In genomic region chr1:41672173-41672572, GRCh38 we compare ENCODE assay signal across 10 cellular contexts.
A peak's percentile ranks its signal among the peaks of the same experiment; 100 is the strongest.
DNase-seq lines count a peak whose midpoint lies in the region; ATAC-seq and TF ChIP-seq lines count a peak whose summit lies in the region.
"Had no signal": no experiment of that assay in that cellular context is flagged by ENCODE, and none has a peak within 500 bp of the region (broad histone marks: within the 10 kb centered on the region; RNA-seq: fewer than 3 reads in every experiment).

No MANE protein-coding gene starts in this region.

- H3F3A ChIP-seq in smooth muscle cell (ENCODE audit: low read depth), result no peaks in the 10 kb centered on the region

- peak overlapping the region; percentile 99 for H3K27ac Mint-ChIP-seq in T-helper 1 cell treated with Interleukin-12 subunit alpha and Interleukin-12 subunit beta and Interleukin-4 antibody, amounts not matched to agents 30 μg/mL and 1 μg/mL, for 36 hours
- peak overlapping the region; percentile 95 for H3K27ac Mint-ChIP-seq in T-helper 17 cell

- H3K36me3 Mint-ChIP-seq in T-helper 1 cell treated with Interleukin-12 subunit alpha and Interleukin-12 subunit beta and Interleukin-4 antibody, amounts not matched to agents 30 μg/mL and 1 μg/mL, for 36 hours (ENCODE audit: low read depth), result peaks cover 9% of the 10 kb centered on the region
- no peaks in the 10 kb centered on the region for H3K36me3 Mint-ChIP-seq in T-helper 17 cell (ENCODE audit: low read depth)

- H3K4me3 Mint-ChIP-seq in T-helper 1 cell treated with Interleukin-12 subunit alpha and Interleukin-12 subunit beta and Interleukin-4 antibody, amounts not matched to agents 30 μg/mL and 1 μg/mL, for 36 hours, result peak overlapping the region; percentile 75
- H3K4me3 Mint-ChIP-seq in T-helper 17 cell, result peak overlapping the region; percentile 74

- H3K27me3 Mint-ChIP-seq in T-helper 1 cell treated with Interleukin-12 subunit alpha and Interleukin-12 subunit beta and Interleukin-4 antibody, amounts not matched to agents 30 μg/mL and 1 μg/mL, for 36 hours (ENCODE audit: low read depth), result no peaks in the 10 kb centered on the region
- H3K27me3 Mint-ChIP-seq in T-helper 17 cell, result no peaks in the 10 kb centered on the region

- H3K4me1 ChIP-seq in smooth muscle cell (ENCODE audit: low read depth), result peaks cover 22% of the 10 kb centered on the region

- H3K4me1 Mint-ChIP-seq in T-helper 1 cell treated with Interleukin-12 subunit alpha and Interleukin-12 subunit beta and Interleukin-4 antibody, amounts not matched to agents 30 μg/mL and 1 μg/mL, for 36 hours (ENCODE audit: low read depth), result peaks cover 88% of the 10 kb centered on the region
- H3K4me1 Mint-ChIP-seq in T-helper 17 cell, result peaks cover 58% of the 10 kb centered on the region

- H2AFZ ChIP-seq in smooth muscle cell (ENCODE audit: low read depth), result no peak overlapping the region

- H3K9me3 Mint-ChIP-seq in T-helper 1 cell treated with Interleukin-12 subunit alpha and Interleukin-12 subunit beta and Interleukin-4 antibody, amounts not matched to agents 30 μg/mL and 1 μg/mL, for 36 hours, result no peaks in the 10 kb centered on the region

- ATAC-seq in T-helper 17 cell (no peak), GM18517 (IDR thresholded peaks at IDR 0.05; ENCODE audit: unreplicated experiment) (no peak)

- H3K9me3 ChIP-seq in T-helper 17 cell (ENCODE audit: control insufficient read depth, low read length, poor library complexity, severe bottlenecking), result no peaks in the 10 kb centered on the region
- no peaks in the 10 kb centered on the region for H3K9me3 ChIP-seq in smooth muscle cell (replicated peaks; ENCODE audit: low read depth)
- H3K9me3 ChIP-seq: upper lobe of left lung had no signal

- 9% methylated on average over 4 of the region's 4 CpGs for WGBS in smooth muscle cell (ENCODE audit: low lambda C conversion rate)

- H3K79me2 ChIP-seq in smooth muscle cell (ENCODE audit: low read depth), result no peaks in the 10 kb centered on the region

- TF ChIP-seq CTCF in smooth muscle cell (IDR thresholded peaks at IDR 0.05; ENCODE audit: borderline replicate concordance, insufficient read depth, poor library complexity, severe bottlenecking), result no peak

- H3K9ac ChIP-seq in smooth muscle cell (ENCODE audit: low read depth), result peak overlapping the region; percentile 32

- peak overlapping the region; percentile 68 for H3K4me2 ChIP-seq in smooth muscle cell

- no peak for DNase-seq in T-helper 1 cell
- no peak for DNase-seq in T-helper 17 cell
- peak; percentile 30 for DNase-seq in fibroblast of gingiva (ENCODE audit: low read depth)
- DNase-seq in smooth muscle cell (lab: John Stamatoyannopoulos, UW; ENCODE audit: unreplicated experiment), result no peak
- no peak for DNase-seq in iPS-NIHi11 (ENCODE audit: low spot score)
- no peak for DNase-seq in stimulated activated CD4-positive, alpha-beta T cell treated with anti-CD3 and anti-CD28 coated beads, Interleukin-12 subunit alpha, Interleukin-12 subunit beta, amount 100 ng/mL, for 4 hours
- DNase-seq: NCI-H345 had no signal

- peak overlapping the region; percentile 48 for H3K27ac ChIP-seq in smooth muscle cell (ENCODE audit: low read depth)
- H3K27ac ChIP-seq: upper lobe of left lung had no signal

- no peaks in the 10 kb centered on the region for H4K20me1 ChIP-seq in smooth muscle cell (ENCODE audit: low read depth)

- no peaks in the 10 kb centered on the region for H3K36me3 ChIP-seq in smooth muscle cell (ENCODE audit: low read depth)
- H3K36me3 ChIP-seq: upper lobe of left lung had no signal

- H3K4me3 ChIP-seq in smooth muscle cell, result no peak overlapping the region
- H3K4me3 ChIP-seq: upper lobe of left lung had no signal

- no peaks in the 10 kb centered on the region for H3K27me3 ChIP-seq in smooth muscle cell (ENCODE audit: low read depth)
- H3K27me3 ChIP-seq: upper lobe of left lung had no signal
